ENCODE assay signal across 14 cellular contexts in genomic region chr13:31042501-31043165, GRCh38.
DNase-seq lines count a peak whose midpoint lies in the region; ATAC-seq, FAIRE-seq and TF ChIP-seq lines count a peak whose summit lies in the region.
"Had no signal": no experiment of that assay in that cellular context is flagged by ENCODE, and none has a peak within 500 bp of the region (broad histone marks: within the 10 kb centered on the region; RNA-seq: fewer than 3 reads in every experiment).

No MANE protein-coding gene starts in this region.

- peak; percentile 90 for FAIRE-seq in bronchial epithelial cell (lab: Jason Lieb, UNC)

- peak overlapping the region; percentile 56 for H3K27ac Mint-ChIP-seq in activated T-cell treated with anti-CD3 and anti-CD28 coated beads, Interleukin-2, amount 50 U/mL, for 72 hours
- peak overlapping the region; percentile 71 for H3K27ac Mint-ChIP-seq in stimulated activated naive CD8-positive, alpha-beta T cell treated with anti-CD3 and anti-CD28 coated beads, Interleukin-15, Interleukin-2, amounts not matched to agents 100 ng/mL and 50 ng/mL, for 24 hours

- H3K4me2 ChIP-seq in OCI-LY7 (ENCODE audit: low read length) = peak overlapping the region; percentile 47

- no peaks in the 10 kb centered on the region for H3K27me3 ChIP-seq in bronchial epithelial cell (ENCODE audit: control insufficient read depth, insufficient read depth, low read length)
- H3K27me3 ChIP-seq: uterus had no signal

- peaks cover 2 to 4% of the 10 kb centered on the region in 2 donors for H3K36me3 Mint-ChIP-seq in activated T-cell treated with anti-CD3 and anti-CD28 coated beads, Interleukin-2, amount 50 U/mL, for 72 hours (ENCODE audit: insufficient read depth in 2 of 2)
- peaks cover 5% of the 10 kb centered on the region for H3K36me3 Mint-ChIP-seq in stimulated activated naive CD8-positive, alpha-beta T cell treated with anti-CD3 and anti-CD28 coated beads, Interleukin-15, Interleukin-2, amounts not matched to agents 100 ng/mL and 50 ng/mL, for 24 hours (ENCODE audit: low read depth)

- no peaks in the 10 kb centered on the region for H3K9me3 Mint-ChIP-seq in activated T-cell treated with anti-CD3 and anti-CD28 coated beads, Interleukin-2, amount 50 U/mL, for 72 hours
- H3K9me3 Mint-ChIP-seq in stimulated activated naive CD8-positive, alpha-beta T cell treated with anti-CD3 and anti-CD28 coated beads, Interleukin-15, Interleukin-2, amounts not matched to agents 100 ng/mL and 50 ng/mL, for 24 hours = peaks cover 5% of the 10 kb centered on the region

- no peaks in the 10 kb centered on the region for H3K9me3 ChIP-seq in OCI-LY7 (ENCODE audit: low read length)
- H3K9me3 ChIP-seq: uterus had no signal

- peak; percentile 7 to 24 for DNase-seq in activated T-cell treated with anti-CD3 and anti-CD28 coated beads, Interleukin-2, amount 50 U/mL, for 72 hours
- DNase-seq in activated T-cell treated with anti-CD3 and anti-CD28 coated beads, Interleukin-2, amount 50 U/mL, for 48 hours = no peak
- DNase-seq in OCI-LY7 (ENCODE audit: low spot score) (peak; percentile 66), bronchial epithelial cell (ENCODE audit: low read depth) (no peak), COLO829 (ENCODE audit: low spot score) (no peak)
- DNase-seq: cerebellar nuclear complex; foreskin melanocyte; NCI-H1048; stimulated activated naive CD4-positive, alpha-beta T cell treated with Interleukin-2 at 50 U/mL for 16 hours; uterus had no signal

- peaks cover 33% of the 10 kb centered on the region for H3K4me1 Mint-ChIP-seq in activated T-cell treated with anti-CD3 and anti-CD28 coated beads, Interleukin-2, amount 50 U/mL, for 72 hours (ENCODE audit: low read depth)
- H3K4me1 Mint-ChIP-seq in stimulated activated naive CD8-positive, alpha-beta T cell treated with anti-CD3 and anti-CD28 coated beads, Interleukin-15, Interleukin-2, amounts not matched to agents 100 ng/mL and 50 ng/mL, for 24 hours (ENCODE audit: low read depth) = peaks cover 82% of the 10 kb centered on the region

- no peak for ATAC-seq in activated T-cell treated with anti-CD3 and anti-CD28 coated beads, Interleukin-2, amount 50 U/mL, for 72 hours (replicated peaks in 1 of 2)
- no peak for ATAC-seq in HG03457 (IDR thresholded peaks at IDR 0.05; ENCODE audit: unreplicated experiment)
- ATAC-seq in HG03354 (IDR thresholded peaks at IDR 0.05; ENCODE audit: poor library complexity, severe bottlenecking, unreplicated experiment) = no peak
- ATAC-seq: left lobe of liver had no signal

- no peak overlapping the region for H2AFZ ChIP-seq in OCI-LY7 (ENCODE audit: low read length)

- H3K27ac ChIP-seq in OCI-LY7 (ENCODE audit: low read depth, low read length, poor library complexity, severe bottlenecking) = no peak overlapping the region
- H3K27ac ChIP-seq: uterus had no signal

- TF ChIP-seq CTCF in OCI-LY7 (conservative IDR thresholded peaks at IDR 0.05; ENCODE audit: low read length) (no peak), bronchial epithelial cell (IDR thresholded peaks at IDR 0.05; ENCODE audit: insufficient read depth, low read length, severe bottlenecking) (no peak)

- no peaks in the 10 kb centered on the region for H3K79me2 ChIP-seq in OCI-LY7 (ENCODE audit: insufficient read depth, low read depth, low read length)

- BruUV-seq in OCI-LY7 (replicated peaks; lab: Mats Ljungman, UMichigan) = no TSS peak

- no peaks in the 10 kb centered on the region for H4K20me1 ChIP-seq in OCI-LY7 (ENCODE audit: insufficient read depth, low read length)

- H3K4me3 Mint-ChIP-seq in activated T-cell treated with anti-CD3 and anti-CD28 coated beads, Interleukin-2, amount 50 U/mL, for 72 hours = peak overlapping the region; percentile 53 to 67
- peak overlapping the region; percentile 1 for H3K4me3 Mint-ChIP-seq in stimulated activated naive CD8-positive, alpha-beta T cell treated with anti-CD3 and anti-CD28 coated beads, Interleukin-15, Interleukin-2, amounts not matched to agents 100 ng/mL and 50 ng/mL, for 24 hours

- H3K27me3 Mint-ChIP-seq in activated T-cell treated with anti-CD3 and anti-CD28 coated beads, Interleukin-2, amount 50 U/mL, for 72 hours (ENCODE audit: low read depth) = peaks cover 15% of the 10 kb centered on the region
- H3K27me3 Mint-ChIP-seq in stimulated activated naive CD8-positive, alpha-beta T cell treated with anti-CD3 and anti-CD28 coated beads, Interleukin-15, Interleukin-2, amounts not matched to agents 100 ng/mL and 50 ng/mL, for 24 hours = peaks cover 38% of the 10 kb centered on the region

- CTCF ChIA-PET in OCI-LY7 (lab: Charles Lee; ENCODE audit: unreplicated experiment) = no interaction called here

- POLR2A ChIA-PET in OCI-LY7 (lab: Charles Lee) = no interaction called here

- peaks cover 31% of the 10 kb centered on the region for H3K4me1 ChIP-seq in OCI-LY7 (ENCODE audit: insufficient read depth, low read length, poor library complexity, severe bottlenecking)
- H3K4me1 ChIP-seq: uterus had no signal

- intact Hi-C loops in OCI-LY7 (cut with micrococcal nuclease; ENCODE audit: unreplicated experiment) = loop anchor here (5.0 to 10.0 kb wide), 3 partner anchors 235 to 928 kb away; no protein-coding TSS in a partner anchor

- H3K4me3 ChIP-seq in OCI-LY7 (ENCODE audit: low read depth, low read length, poor library complexity, severe bottlenecking) (no peak overlapping the region), bronchial epithelial cell (ENCODE audit: low read depth, low read length) (no peak overlapping the region)
- H3K4me3 ChIP-seq: uterus had no signal

- no peaks in the 10 kb centered on the region for H3K9me2 ChIP-seq in OCI-LY7 (ENCODE audit: insufficient read depth, low read length)

- no peaks in the 10 kb centered on the region for H3K36me3 ChIP-seq in OCI-LY7 (ENCODE audit: insufficient read depth, low read length)
- H3K36me3 ChIP-seq in bronchial epithelial cell (ENCODE audit: control insufficient read depth, insufficient read depth, low read length) = no peaks in the 10 kb centered on the region
- H3K36me3 ChIP-seq: uterus had no signal

Comparison
In these comparisons a context has a peak if more than half of its experiments do, and no peak if none do; other contexts are left out.
1. DNase-seq: peak in activated T-cell treated with anti-CD3 and anti-CD28 coated beads, Interleukin-2, amount 50 U/mL, for 72 hours (2 of 2) and OCI-LY7 (single experiment); none in activated T-cell treated with anti-CD3 and anti-CD28 coated beads, Interleukin-2, amount 50 U/mL, for 48 hours (0 of 2), bronchial epithelial cell (single experiment) and COLO829 (single experiment).